8 cellular contexts compared by ENCODE assay signal in genomic region chr1:150576794-150577556, GRCh38. TPM values are rescaled to one million over a fixed set of nuclear protein-coding genes. Genes with fewer than 3 reads are reported as not detected.
DNase-seq lines count a peak whose midpoint lies in the region; ATAC-seq and TF ChIP-seq lines count a peak whose summit lies in the region.

No MANE protein-coding gene starts in this region.

- H3K27me3 ChIP-seq in DND-41 (ENCODE audit: insufficient read depth, low read length, poor library complexity) (no peaks in the 10 kb centered on the region), PC-3 (ENCODE audit: low read length) (no peaks in the 10 kb centered on the region), neutrophil (no peaks in the 10 kb centered on the region)

- H3K4me3 ChIP-seq in DND-41 (ENCODE audit: low read depth in 1 of 2, low read length in 2 of 2) (peak overlapping the region; percentile 78 to 83; a peak in 3 of 4 replicates), PC-3 (ENCODE audit: low read length) (peak overlapping the region; percentile 93), epithelial cell of esophagus (ENCODE audit: low read length) (peak overlapping the region; percentile 98), neutrophil (ENCODE audit: low read depth in 1 of 2, low read length in 1 of 2) (peak overlapping the region; percentile 80 to 97)

- H3K79me2 ChIP-seq in DND-41 (ENCODE audit: insufficient read depth, low read length) (peaks cover 74% of the 10 kb centered on the region), PC-3 (ENCODE audit: low read length) (peaks cover 80% of the 10 kb centered on the region)

- no peak overlapping the region for H2AFZ ChIP-seq in DND-41 (ENCODE audit: low read depth, low read length)
- H2AFZ ChIP-seq in PC-3 (ENCODE audit: low read length) = no peak overlapping the region

- no peak for DNase-seq in DND-41
- peak; percentile 46 for DNase-seq in PC-3
- peak; percentile 44 for DNase-seq in epithelial cell of esophagus (ENCODE audit: low read depth)
- no peak for DNase-seq in SHP77 treated with DMSO at 0.1 percent for 48 hours (lab: John Stamatoyannopoulos, UW)

- H3K9me2 ChIP-seq in PC-3 (replicated peaks; ENCODE audit: low read length) = no peaks in the 10 kb centered on the region

- peaks cover 52% of the 10 kb centered on the region for H3K4me1 ChIP-seq in DND-41 (ENCODE audit: insufficient read depth, low read length)
- H3K4me1 ChIP-seq in PC-3 (ENCODE audit: insufficient read depth, low read length) = peaks cover 31% of the 10 kb centered on the region
- peaks cover 55 to 59% of the 10 kb centered on the region in 2 experiments for H3K4me1 ChIP-seq in neutrophil (ENCODE audit: control insufficient read depth in 1 of 2, insufficient read depth in 1 of 2, low read depth in 1 of 2, low read length in 1 of 2)

- CTCF ChIA-PET in PC-3 (lab: Charles Lee) = interaction anchor here (0.6 kb wide), 2 partner anchors 41 to 86 kb away, joined by 3 to 4 read pairs; no protein-coding TSS in a partner anchor

- POLR2A ChIA-PET in PC-3 (lab: Charles Lee; ENCODE audit: unreplicated experiment) = interaction anchor here (0.5 to 1.4 kb wide), 3 partner anchors 52 to 116 kb away, joined by 3 to 8 read pairs (median 3); partner anchors contain the start of gene ENSA

- peak overlapping the region; percentile 84 for H3K4me2 ChIP-seq in DND-41 (ENCODE audit: insufficient read depth, low read length)
- H3K4me2 ChIP-seq in PC-3 (ENCODE audit: low read length) = peak overlapping the region; percentile 92

- H3K9me3 ChIP-seq in DND-41 (ENCODE audit: insufficient read depth, low read length, severe bottlenecking) (no peaks in the 10 kb centered on the region), PC-3 (ENCODE audit: low read length) (no peaks in the 10 kb centered on the region), neutrophil (no peaks in the 10 kb centered on the region)

- intact Hi-C loops in PC-3 (cut with micrococcal nuclease) = loop anchor here (5.0 kb wide), 1 partner anchor 235 kb away; no protein-coding TSS in a partner anchor

- H3K36me3 ChIP-seq in DND-41 (ENCODE audit: insufficient read depth, low read length) (peaks cover 64% of the 10 kb centered on the region), PC-3 (ENCODE audit: low read depth, low read length) (peaks cover 64% of the 10 kb centered on the region), neutrophil (peaks cover 72% of the 10 kb centered on the region)

- H3K27ac ChIP-seq in DND-41 (ENCODE audit: low read length) = peak overlapping the region; percentile 88; the same call in 1 of the 2 replicates
- H3K27ac ChIP-seq in PC-3 (ENCODE audit: low read length) = peak overlapping the region; percentile 89
- H3K27ac ChIP-seq in neutrophil = peak overlapping the region; percentile 100

- H3K9ac ChIP-seq in DND-41 (ENCODE audit: low read depth, low read length) = peak overlapping the region; percentile 95
- H3K9ac ChIP-seq in PC-3 (ENCODE audit: low read length) = peak overlapping the region; percentile 98

- H3F3A ChIP-seq in PC-3 (ENCODE audit: low read length, unreplicated experiment) = peaks cover 28% of the 10 kb centered on the region

- BruUV-seq in PC-3 (replicated peaks; lab: Mats Ljungman, UMichigan) = no TSS peak

- TF ChIP-seq CTCF in DND-41 (IDR thresholded peaks at IDR 0.05; ENCODE audit: borderline replicate concordance, extremely low read depth, low read length, poor library complexity, severe bottlenecking) (no peak), PC-3 (conservative IDR thresholded peaks at IDR 0.05; ENCODE audit: low read depth, low read length) (no peak), epithelial cell of esophagus (IDR thresholded peaks at IDR 0.05; ENCODE audit: insufficient read depth, low read depth, low read length, missing control alignments) (no peak), neutrophil (IDR thresholded peaks at IDR 0.05) (no peak)

- ATAC-seq in DND-41 (ENCODE audit: insufficient read depth, low read depth) (no peak), PC-3 (no peak), HG03520 (IDR thresholded peaks at IDR 0.05; ENCODE audit: unreplicated experiment) (no peak), GM21717 (IDR thresholded peaks at IDR 0.05; ENCODE audit: unreplicated experiment) (no peak), HG02870 (IDR thresholded peaks at IDR 0.05; ENCODE audit: unreplicated experiment) (no peak)

- H4K20me1 ChIP-seq in DND-41 (ENCODE audit: insufficient read depth, low read length) (peaks cover 58% of the 10 kb centered on the region), PC-3 (ENCODE audit: low read length) (peaks cover 64% of the 10 kb centered on the region)

RNA-seq across cellular contexts. Expression of gene MCL1, which starts 2.4 kb away (rescaled TPM):
- 285 and 376 TPM in 2 replicates for total RNA-seq in PC-3 (2014; rRNA removed)

RNA-seq across cellular contexts. Expression of gene ADAMTSL4, which starts 27.8 kb away (rescaled TPM):
- 0.81 and 0.87 TPM in 2 replicates for total RNA-seq in PC-3 (2014; rRNA removed)

RNA-seq across cellular contexts. Expression of gene ENSA, which starts 52.4 kb away (rescaled TPM):
- 194 and 232 TPM in 2 replicates for total RNA-seq in PC-3 (2014; rRNA removed)

Comparison
In these comparisons a context has a peak if more than half of its experiments do, and no peak if none do; other contexts are left out.
1. DNase-seq: peak in PC-3 (single experiment) and epithelial cell of esophagus (single experiment); none in DND-41 (single experiment) and SHP77 treated with DMSO at 0.1 percent for 48 hours (single experiment).
2. Peak in every context shown above with its lines, with median percentiles within 50 percentile points of each other: H3K27ac ChIP-seq and H3K4me3 ChIP-seq.